Comparison of ENCODE assay signal across 17 cellular contexts in the genomic region with DNA sequence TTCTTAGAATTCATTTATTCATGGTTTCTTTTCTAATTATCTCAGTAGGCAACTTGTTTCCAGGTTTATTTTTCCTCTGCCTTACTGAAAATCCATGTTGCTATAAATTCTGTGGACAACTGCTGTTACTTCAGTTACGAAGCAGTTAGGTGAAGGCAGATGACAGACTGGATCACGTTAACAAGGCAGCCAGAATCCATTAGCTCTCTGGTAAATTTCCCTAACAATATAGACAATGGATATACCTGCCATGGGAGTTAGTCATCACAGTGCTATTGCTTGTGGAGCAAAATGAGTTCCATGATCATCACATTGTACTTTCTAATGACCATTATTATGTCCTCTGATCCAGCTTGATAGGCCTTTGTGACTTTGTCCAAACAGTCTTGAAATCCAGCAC.
DNase-seq lines count a peak whose midpoint lies in the region; FAIRE-seq and TF ChIP-seq lines count a peak whose summit lies in the region.
"Had no signal": no experiment of that assay in that cellular context is flagged by ENCODE, and none has a peak within 500 bp of the region (broad histone marks: within the 10 kb centered on the region; RNA-seq: fewer than 3 reads in every experiment).

No MANE protein-coding gene starts in this region.

- H4K5ac ChIP-seq in H9 (ENCODE audit: insufficient read length, low read depth, low read length) (no peak overlapping the region), H1 (ENCODE audit: insufficient read length, low read depth, low read length) (no peak overlapping the region), mesendoderm (ENCODE audit: low read length) (no peak overlapping the region)

- no peaks in the 10 kb centered on the region for H3K36me3 ChIP-seq in H1 (ENCODE audit: control insufficient read depth in 2 of 4, insufficient read depth in 4 of 4, low read length in 3 of 4)
- H3K36me3 ChIP-seq in mesendoderm (ENCODE audit: control insufficient read depth, insufficient read depth, low read length), result no peaks in the 10 kb centered on the region
- H3K36me3 ChIP-seq: SJCRH30 had no signal

- H3K4me2 ChIP-seq in H9 (ENCODE audit: insufficient read depth, insufficient read length, low read length) (no peak overlapping the region), H1 (ENCODE audit: insufficient read depth in 1 of 2, low read depth in 2 of 2, low read length in 2 of 2) (peak overlapping the region in 1 of 2 experiments; percentile 29; a peak in 1 of 4 replicates), mesendoderm (ENCODE audit: low read length) (no peak overlapping the region)
- H3K4me2 ChIP-seq: PC-9 had no signal

- no peak overlapping the region for H2AK5ac ChIP-seq in H9 (ENCODE audit: insufficient read length, low read length)
- no peak overlapping the region for H2AK5ac ChIP-seq in H1 (ENCODE audit: low read depth, low read length)
- H2AK5ac ChIP-seq in mesendoderm (ENCODE audit: low read length), result no peak overlapping the region

- H3K4me1 Mint-ChIP-seq in H9, result peaks cover 39 to 44% of the 10 kb centered on the region in 2 experiments

- H3K27ac ChIP-seq in H9 (ENCODE audit: insufficient read length, low read depth, low read length), result no peak overlapping the region
- no peak overlapping the region for H3K27ac ChIP-seq in H1 (ENCODE audit: low read depth, low read length)
- no peak overlapping the region for H3K27ac ChIP-seq in mesendoderm (ENCODE audit: low read depth, low read length)
- H3K27ac ChIP-seq: PC-9, SJCRH30 had no signal

- no peak overlapping the region for H3K4me3 Mint-ChIP-seq in H9
- H3K4me3 Mint-ChIP-seq: CD4-positive, CD25-positive, alpha-beta regulatory T cell had no signal

- H4K20me1 ChIP-seq in H9 (ENCODE audit: control insufficient read depth, insufficient read depth, insufficient read length), result no peaks in the 10 kb centered on the region
- no peaks in the 10 kb centered on the region for H4K20me1 ChIP-seq in H1 (replicated peaks in 1 of 2; ENCODE audit: control insufficient read depth in 1 of 2, insufficient read depth in 2 of 2, low read length in 2 of 2)

- H3K4me1 ChIP-seq in H9 (ENCODE audit: insufficient read depth, low read length), result peaks cover 9% of the 10 kb centered on the region
- peaks cover 3 to 32% (median 11%) of the 10 kb centered on the region in 4 experiments for H3K4me1 ChIP-seq in H1 (replicated peaks in 1 of 4; ENCODE audit: control insufficient read depth in 3 of 4, insufficient read depth in 4 of 4, low read length in 3 of 4)
- H3K4me1 ChIP-seq in mesendoderm (ENCODE audit: control insufficient read depth, low read depth, low read length), result peaks cover 7% of the 10 kb centered on the region
- H3K4me1 ChIP-seq: SJCRH30 had no signal

- H4K91ac ChIP-seq in H9 (ENCODE audit: insufficient read length, low read depth, low read length), result no peak overlapping the region
- no peak overlapping the region for H4K91ac ChIP-seq in H1 (replicated peaks; ENCODE audit: insufficient read length, low read length)

- H2BK15ac ChIP-seq in H9 (ENCODE audit: low read depth, low read length) (no peak overlapping the region), H1 (ENCODE audit: low read length) (no peak overlapping the region), mesendoderm (replicated peaks; ENCODE audit: low read depth) (no peak overlapping the region)

- TF ChIP-seq RAD21 in H1 (IDR thresholded peaks at IDR 0.05 in 1 of 2, conservative IDR thresholded peaks at IDR 0.05 in 1 of 2; ENCODE audit: low read depth in 2 of 2, low read length in 2 of 2), result no peak

- FAIRE-seq in H1 (lab: Jason Lieb, UNC), result peak; percentile 58

- no peak overlapping the region for H3K9ac ChIP-seq in H9 (ENCODE audit: extremely low read depth, insufficient read length, low read length)
- no peak overlapping the region for H3K9ac ChIP-seq in H1 (replicated peaks in 1 of 4; ENCODE audit: extremely low read depth in 1 of 4, low read depth in 3 of 4, low read length in 3 of 4)
- H3K9ac ChIP-seq in mesendoderm (ENCODE audit: low read length), result no peak overlapping the region

- no peak overlapping the region for H2BK120ac ChIP-seq in H9 (ENCODE audit: low read depth, low read length, poor library complexity, severe bottlenecking)
- no peak overlapping the region for H2BK120ac ChIP-seq in H1 (replicated peaks; ENCODE audit: low read depth, low read length)
- H2BK120ac ChIP-seq in mesendoderm (ENCODE audit: low read depth, low read length), result no peak overlapping the region

- intact Hi-C loops in posterior cingulate gyrus (cut with DNase I) (no loop called here), head of caudate nucleus (cut with DNase I) (no loop called here)

- H4K8ac ChIP-seq in H9 (replicated peaks; ENCODE audit: insufficient read length, low read depth, low read length) (no peak overlapping the region), H1 (ENCODE audit: extremely low read depth, insufficient read depth, low read length) (no peak overlapping the region), mesendoderm (ENCODE audit: low read depth, low read length) (no peak overlapping the region)

- CTCF ChIA-PET in H1 (lab: Charles Lee; ENCODE audit: partially characterized antibody), result interaction anchor here (0.6 to 1.5 kb wide), 2 partner anchors 119 to 120 kb away, joined by 3 read pairs; no protein-coding TSS in a partner anchor

- no peak overlapping the region for H2BK20ac ChIP-seq in H9 (ENCODE audit: low read depth, low read length, poor library complexity, severe bottlenecking)
- no peak overlapping the region for H2BK20ac ChIP-seq in H1 (ENCODE audit: low read length)

- H3K9me3 Mint-ChIP-seq in H9, result no peaks in the 10 kb centered on the region

- H3K18ac ChIP-seq in H9 (ENCODE audit: insufficient read length, low read depth, low read length) (no peak overlapping the region), H1 (ENCODE audit: extremely low read depth, low read length) (no peak overlapping the region), mesendoderm (ENCODE audit: low read length) (no peak overlapping the region)

- H3K79me2 ChIP-seq in H9 (ENCODE audit: insufficient read depth, low read length) (no peaks in the 10 kb centered on the region), H1 (ENCODE audit: control insufficient read depth in 1 of 2, insufficient read depth in 2 of 2, low read length in 2 of 2) (no peaks in the 10 kb centered on the region), mesendoderm (ENCODE audit: control insufficient read depth, insufficient read depth, low read length) (no peaks in the 10 kb centered on the region)

- H3K4ac ChIP-seq in H9 (ENCODE audit: low read depth, low read length), result no peak overlapping the region
- no peak overlapping the region for H3K4ac ChIP-seq in H1 (replicated peaks; ENCODE audit: insufficient read length, low read depth, low read length)
- no peak overlapping the region for H3K4ac ChIP-seq in mesendoderm (ENCODE audit: low read depth, low read length)

- H3K79me1 ChIP-seq in H9 (ENCODE audit: insufficient read depth, low read depth, low read length, poor library complexity, severe bottlenecking) (no peaks in the 10 kb centered on the region), H1 (ENCODE audit: low read depth, low read length) (no peaks in the 10 kb centered on the region), mesendoderm (ENCODE audit: low read length) (no peaks in the 10 kb centered on the region)

- DNase-seq in H9 (no peak), NCI-H1930 (lab: John Stamatoyannopoulos, UW) (peak; percentile 91 to 96), H1 (ENCODE audit: low read depth in 1 of 2, low spot score in 2 of 2) (peak in 1 of 2 experiments; percentile 29), mesendoderm (peak; percentile 63), NOMO-1 (lab: John Stamatoyannopoulos, UW; ENCODE audit: unreplicated experiment in 2 of 2) (no peak), posterior cingulate gyrus (no peak), head of caudate nucleus (no peak)
- DNase-seq: CD4-positive, CD25-positive, alpha-beta regulatory T cell; HCEC 1CT; KG1; NCI-H1417 treated with DMSO at 0.1 percent for 48 hours; NCI-H2081 treated with DMSO at 0.1 percent for 48 hours; NCI-H226; NCI-H526 treated with DMSO at 0.1 percent for 48 hours; NK-92 treated with Interleukin-12 subunit alpha and Interleukin-12 subunit beta, amount 100 ng/mL, for 24 hours; PC-9; SJCRH30 had no signal

- H2AFZ ChIP-seq in H9 (ENCODE audit: low read length) (no peak overlapping the region), H1 (ENCODE audit: low read length) (no peak overlapping the region)
- H2AFZ ChIP-seq: PC-9 had no signal

- no peaks in the 10 kb centered on the region for H3K23me2 ChIP-seq in H9 (ENCODE audit: insufficient read length, low read depth, low read length, poor library complexity, severe bottlenecking)
- H3K23me2 ChIP-seq in H1 (ENCODE audit: low read depth, low read length), result 0 out of 2 replicates have a peak, but pooled peaks cover 2% of the 10 kb centered on the region

- no peak for TF ChIP-seq EP300 in H1 (IDR thresholded peaks at IDR 0.05; ENCODE audit: borderline replicate concordance in 1 of 2, low read depth in 2 of 2, low read length in 2 of 2)

- H3K14ac ChIP-seq in H9 (ENCODE audit: insufficient read depth, low read length) (no peak overlapping the region), H1 (ENCODE audit: insufficient read length) (no peak overlapping the region)

- H2BK5ac ChIP-seq in H9 (ENCODE audit: insufficient read length, low read length), result no peak overlapping the region
- no peak overlapping the region for H2BK5ac ChIP-seq in H1 (ENCODE audit: low read depth, low read length)
- no peak overlapping the region for H2BK5ac ChIP-seq in mesendoderm (ENCODE audit: low read length)

- H3K4me3 ChIP-seq in H1 (ENCODE audit: extremely low read depth in 1 of 4, insufficient read depth in 2 of 4, low read depth in 3 of 4, low read length in 4 of 4), result no peak overlapping the region; a peak in 1 of 8 replicates
- H3K4me3 ChIP-seq in mesendoderm (ENCODE audit: low read length), result no peak overlapping the region
- H3K4me3 ChIP-seq: PC-9, SJCRH30 had no signal

- H3K23ac ChIP-seq in H9 (ENCODE audit: insufficient read length, low read depth, low read length) (no peak overlapping the region), H1 (ENCODE audit: insufficient read length) (no peak overlapping the region), mesendoderm (ENCODE audit: low read length) (no peak overlapping the region)

- no peaks in the 10 kb centered on the region for H3K27me3 Mint-ChIP-seq in H9 (ENCODE audit: low read depth)
- H3K27me3 Mint-ChIP-seq: CD4-positive, CD25-positive, alpha-beta regulatory T cell had no signal

- POLR2A ChIA-PET in H1 (lab: Charles Lee; ENCODE audit: partially characterized antibody), result no interaction called here

- no peak for TF ChIP-seq POLR2A in H1 (IDR thresholded peaks at IDR 0.05; ENCODE audit: control extremely low read depth in 1 of 2, low read depth in 2 of 2, low read length in 2 of 2)

- H3K56ac ChIP-seq in H9 (ENCODE audit: insufficient read length, low read depth, low read length), result no peak overlapping the region
- no peak overlapping the region for H3K56ac ChIP-seq in H1 (replicated peaks; ENCODE audit: insufficient read length, low read depth, low read length)
- H3K56ac ChIP-seq in mesendoderm (ENCODE audit: low read length), result no peak overlapping the region

- no peak for TF ChIP-seq CTCF in H9 (conservative IDR thresholded peaks at IDR 0.05)
- TF ChIP-seq CTCF in H1 (IDR thresholded peaks at IDR 0.05; ENCODE audit: control extremely low read depth in 1 of 3, insufficient read depth in 1 of 3, low read depth in 1 of 3, low read length in 3 of 3), result no peak

- H3K27me3 ChIP-seq in H9 (ENCODE audit: insufficient read depth, low read length) (no peaks in the 10 kb centered on the region), H1 (replicated peaks in 1 of 4; ENCODE audit: control insufficient read depth in 3 of 4, extremely low read depth in 1 of 4, insufficient read depth in 3 of 4, low read length in 3 of 4) (no peaks in the 10 kb centered on the region), mesendoderm (ENCODE audit: insufficient read depth, low read length, poor library complexity) (no peaks in the 10 kb centered on the region)
- H3K27me3 ChIP-seq: SJCRH30 had no signal

- WGBS in H9 (ENCODE audit: extremely low coverage, insufficient read length, low lambda C conversion rate), result no CpG with 5 or more reads among the region's 2 CpGs
- 34% methylated on average over 2 of the region's 2 CpGs; no CpG with 5 or more reads in 1 of the 2 experiments for WGBS in H1 (ENCODE audit: extremely low coverage in 1 of 2, insufficient coverage in 1 of 2, insufficient read length in 1 of 2, insufficient replicate concordance in 2 of 2, low coverage in 1 of 2, low lambda C conversion rate in 2 of 2, missing lambda C conversion rate in 1 of 2), 2 experiments
- no CpG with 5 or more reads among the region's 2 CpGs for WGBS in mesendoderm (ENCODE audit: extremely low coverage, insufficient coverage, low lambda C conversion rate)

- H3K27ac Mint-ChIP-seq in H9, result peak overlapping the region in 2 of 3 experiments; percentile 32 to 62; a peak in 2 of 7 replicates
- H3K27ac Mint-ChIP-seq: CD4-positive, CD25-positive, alpha-beta regulatory T cell had no signal

- no peak overlapping the region for H3T11ph ChIP-seq in H9 (ENCODE audit: low read length)

- H2BK12ac ChIP-seq in H9 (ENCODE audit: insufficient read length, low read depth, low read length) (no peak overlapping the region), H1 (ENCODE audit: low read depth, low read length) (no peak overlapping the region)

- H3K9me3 ChIP-seq in H9 (ENCODE audit: control insufficient read depth, low read depth, low read length) (no peaks in the 10 kb centered on the region), H1 (ENCODE audit: insufficient read depth in 2 of 2, low read depth in 1 of 2, low read length in 1 of 2) (no peaks in the 10 kb centered on the region)
- H3K9me3 ChIP-seq: SJCRH30 had no signal

- H3K36me3 Mint-ChIP-seq in H9 (ENCODE audit: insufficient read depth in 1 of 3, low read depth in 3 of 3), result peaks cover 0 to 4% (median 1%) of the 10 kb centered on the region in 3 experiments; a peak in 2 of 7 replicates
- H3K36me3 Mint-ChIP-seq: CD4-positive, CD25-positive, alpha-beta regulatory T cell had no signal

Comparison
In these comparisons a context has a peak if more than half of its experiments do, and no peak if none do; other contexts are left out.
1. DNase-seq: peak in NCI-H1930 (2 of 2) and mesendoderm (single experiment); none in H9 (single experiment), NOMO-1 (0 of 2), posterior cingulate gyrus (0 of 10) and head of caudate nucleus (0 of 42).